28 cellular contexts compared by ENCODE assay signal in the genomic region with DNA sequence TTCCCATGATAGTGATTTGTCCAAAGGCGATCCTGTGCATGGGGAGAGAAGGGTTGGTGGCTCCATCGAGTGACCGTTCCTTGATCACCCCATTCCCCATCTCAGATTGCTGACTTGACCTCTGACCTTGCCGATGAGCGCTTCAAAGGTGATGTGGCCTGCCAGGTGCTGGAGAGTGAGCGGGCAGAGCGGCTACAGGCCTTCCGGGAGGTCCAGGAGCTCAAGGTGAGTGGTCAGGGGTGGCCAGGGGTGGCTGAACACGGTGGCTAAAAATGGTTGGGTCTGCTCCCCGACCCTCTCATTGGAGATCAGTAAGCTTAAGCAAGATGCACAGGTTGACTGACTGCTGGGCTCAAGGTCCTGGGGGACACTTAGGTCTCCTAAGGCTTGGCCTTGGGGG.
"Had no signal": no experiment of that assay in that cellular context is flagged by ENCODE, and none has a peak within 500 bp of the region (broad histone marks: within the 10 kb centered on the region; RNA-seq: fewer than 3 reads in every experiment).

No MANE protein-coding gene starts in this region.

- ATAC-seq: stimulated activated effector memory CD8-positive, alpha-beta T cell treated with anti-CD3 and anti-CD28 coated beads, Interleukin-12 subunit alpha, Interleukin-12 subunit beta, amount 100 ng/mL, for 72 hours; stimulated activated memory B cell treated with anti-CD40 and anti-IgM and Interleukin-4, amounts not matched to agents 10 μg/mL and 1 μg/mL and 100 μg/mL, for 72 hours; stimulated activated naive B cell treated with anti-CD40 and anti-IgM and Interleukin-4, amounts not matched to agents 10 μg/mL and 1 μg/mL and 100 μg/mL, for 72 hours; stimulated activated naive CD8-positive, alpha-beta T cell treated with anti-CD3 and anti-CD28 coated beads, Interleukin-15, amount 100 ng/mL, for 72 hours; stimulated activated naive CD8-positive, alpha-beta T cell treated with anti-CD3 and anti-CD28 coated beads, Interleukin-15, Interleukin-2, amounts not matched to agents 100 U/mL and 50 U/mL, for 24 hours; upper lobe of right lung had no signal

- DNase-seq: stimulated activated CD4-positive, alpha-beta T cell treated with anti-CD3 and anti-CD28 coated beads, Interleukin-2, amount 100 ng/mL, for 48 hours; stimulated activated CD4-positive, alpha-beta T cell treated with anti-CD3 and anti-CD28 coated beads, Interleukin-4, amount 100 ng/mL, for 1 hour; stimulated activated CD4-positive, alpha-beta T cell treated with anti-CD3 and anti-CD28 coated beads, Interleukin-4, amount 100 ng/mL, for 24 hours; stimulated activated CD4-positive, alpha-beta T cell treated with anti-CD3 and anti-CD28 coated beads, Interleukin-4, amount 100 ng/mL, for 4 hours; stimulated activated CD8-positive, alpha-beta memory T cell treated with anti-CD3 and anti-CD28 coated beads, Interleukin-4, amount 100 ng/mL, for 48 hours; stimulated activated naive B cell treated with anti-CD40 and anti-IgM and Interleukin-4, amounts not matched to agents 10 μg/mL and 1 μg/mL and 100 μg/mL, for 72 hours; stimulated activated naive CD4-positive, alpha-beta T cell; stimulated activated naive CD4-positive, alpha-beta T cell treated with Interleukin-2 at 50 U/mL for 16 hours; stimulated activated naive CD8-positive, alpha-beta T cell treated with anti-CD3 and anti-CD28 coated beads, Interleukin-15, amount 100 ng/mL, for 72 hours; stimulated activated naive CD8-positive, alpha-beta T cell treated with anti-CD3 and anti-CD28 coated beads, Interleukin-15, Interleukin-2, amounts not matched to agents 100 U/mL and 50 U/mL, for 24 hours; stomach; substantia nigra; testis; thyroid gland; tibial artery; transverse colon; trophoblast cell; upper lobe of left lung; upper lobe of right lung; uterus had no signal

- H3K36me3 Mint-ChIP-seq: stimulated activated effector memory CD8-positive, alpha-beta T cell treated with anti-CD3 and anti-CD28 coated beads, Interleukin-12 subunit alpha, Interleukin-12 subunit beta, amount 100 ng/mL, for 72 hours; stimulated activated memory B cell treated with anti-CD40 and anti-IgM and Interleukin-4, amounts not matched to agents 10 μg/mL and 1 μg/mL and 100 μg/mL, for 72 hours; stimulated activated naive B cell treated with anti-CD40 and anti-IgM and Interleukin-4, amounts not matched to agents 10 μg/mL and 1 μg/mL and 100 μg/mL, for 72 hours; type B pancreatic cell had no signal

- H3K4me3 Mint-ChIP-seq: stimulated activated effector memory CD8-positive, alpha-beta T cell treated with anti-CD3 and anti-CD28 coated beads, Interleukin-12 subunit alpha, Interleukin-12 subunit beta, amount 100 ng/mL, for 72 hours; stimulated activated memory B cell treated with anti-CD40 and anti-IgM and Interleukin-4, amounts not matched to agents 10 μg/mL and 1 μg/mL and 100 μg/mL, for 72 hours; stimulated activated naive B cell treated with anti-CD40 and anti-IgM and Interleukin-4, amounts not matched to agents 10 μg/mL and 1 μg/mL and 100 μg/mL, for 72 hours; stimulated activated naive CD8-positive, alpha-beta T cell treated with anti-CD3 and anti-CD28 coated beads, Interleukin-15, amount 100 ng/mL, for 72 hours; stimulated activated naive CD8-positive, alpha-beta T cell treated with anti-CD3 and anti-CD28 coated beads, Interleukin-15, Interleukin-2, amounts not matched to agents 100 ng/mL and 50 ng/mL, for 24 hours; type B pancreatic cell had no signal

- H3K27ac ChIP-seq: stomach, suprapubic skin, testis, thoracic aorta, thyroid gland, tibial artery, tibial nerve, transverse colon, upper lobe of left lung, upper lobe of right lung, uterus, vagina had no signal

- H3K9me3 ChIP-seq: stomach, suprapubic skin, testis, thoracic aorta, thyroid gland, tibial artery, tibial nerve, transverse colon, upper lobe of left lung, upper lobe of right lung, uterus, vagina had no signal

- H3K9me3 Mint-ChIP-seq: stimulated activated effector memory CD8-positive, alpha-beta T cell treated with anti-CD3 and anti-CD28 coated beads, Interleukin-12 subunit alpha, Interleukin-12 subunit beta, amount 100 ng/mL, for 72 hours; stimulated activated memory B cell treated with anti-CD40 and anti-IgM and Interleukin-4, amounts not matched to agents 10 μg/mL and 1 μg/mL and 100 μg/mL, for 72 hours; stimulated activated naive B cell treated with anti-CD40 and anti-IgM and Interleukin-4, amounts not matched to agents 10 μg/mL and 1 μg/mL and 100 μg/mL, for 72 hours; stimulated activated naive CD8-positive, alpha-beta T cell treated with anti-CD3 and anti-CD28 coated beads, Interleukin-15, amount 100 ng/mL, for 72 hours; stimulated activated naive CD8-positive, alpha-beta T cell treated with anti-CD3 and anti-CD28 coated beads, Interleukin-15, Interleukin-2, amounts not matched to agents 100 ng/mL and 50 ng/mL, for 24 hours; type B pancreatic cell had no signal

- H3K27ac Mint-ChIP-seq: stimulated activated effector memory CD8-positive, alpha-beta T cell treated with anti-CD3 and anti-CD28 coated beads, Interleukin-12 subunit alpha, Interleukin-12 subunit beta, amount 100 ng/mL, for 72 hours; stimulated activated memory B cell treated with anti-CD40 and anti-IgM and Interleukin-4, amounts not matched to agents 10 μg/mL and 1 μg/mL and 100 μg/mL, for 72 hours; stimulated activated naive B cell treated with anti-CD40 and anti-IgM and Interleukin-4, amounts not matched to agents 10 μg/mL and 1 μg/mL and 100 μg/mL, for 72 hours; stimulated activated naive CD8-positive, alpha-beta T cell treated with anti-CD3 and anti-CD28 coated beads, Interleukin-15, Interleukin-2, amounts not matched to agents 100 ng/mL and 50 ng/mL, for 24 hours; type B pancreatic cell had no signal

- H3K36me3 ChIP-seq: stomach, suprapubic skin, thyroid gland, tibial artery, tibial nerve, transverse colon, upper lobe of left lung, upper lobe of right lung, uterus, vagina had no signal

- H3K4me1 ChIP-seq: stomach, suprapubic skin, testis, thyroid gland, tibial artery, tibial nerve, transverse colon, upper lobe of left lung, upper lobe of right lung, uterus, vagina had no signal

- H3K4me3 ChIP-seq: stomach, suprapubic skin, testis, thoracic aorta, thyroid gland, tibial artery, tibial nerve, transverse colon, upper lobe of left lung, upper lobe of right lung, uterus, vagina had no signal

- H3K27me3 ChIP-seq: testis, thyroid gland, tibial artery, tibial nerve, upper lobe of left lung, uterus, vagina had no signal

- H3K4me1 Mint-ChIP-seq: stimulated activated effector memory CD8-positive, alpha-beta T cell treated with anti-CD3 and anti-CD28 coated beads, Interleukin-12 subunit alpha, Interleukin-12 subunit beta, amount 100 ng/mL, for 72 hours; stimulated activated memory B cell treated with anti-CD40 and anti-IgM and Interleukin-4, amounts not matched to agents 10 μg/mL and 1 μg/mL and 100 μg/mL, for 72 hours; stimulated activated naive B cell treated with anti-CD40 and anti-IgM and Interleukin-4, amounts not matched to agents 10 μg/mL and 1 μg/mL and 100 μg/mL, for 72 hours; stimulated activated naive CD8-positive, alpha-beta T cell treated with anti-CD3 and anti-CD28 coated beads, Interleukin-15, amount 100 ng/mL, for 72 hours had no signal
